ENCODE assay signal across 8 cellular contexts in genomic region chr6:42428326-42429041, GRCh38.
DNase-seq lines count a peak whose midpoint lies in the region; TF ChIP-seq lines count a peak whose summit lies in the region.

No MANE protein-coding gene starts in this region.

- CTCF ChIA-PET in RWPE1 (lab: Yijun Ruan, JAX): interaction anchor here (0.5 to 1.3 kb wide), 2 partner anchors 10 to 30 kb away, joined by 3 to 4 read pairs; no protein-coding TSS in a partner anchor

- H3K4me1 ChIP-seq in effector memory CD4-positive, alpha-beta T cell (ENCODE audit: control insufficient read depth, insufficient read depth, low read length, poor library complexity, severe bottlenecking): peaks cover 30% of the 10 kb centered on the region
- H3K4me1 ChIP-seq in parathyroid adenoma: peaks cover 12% of the 10 kb centered on the region

- peak overlapping the region; percentile 20 for H2AFZ ChIP-seq in parathyroid adenoma

- H3K27ac ChIP-seq in RWPE1 (peak overlapping the region; percentile 54), parathyroid adenoma (no peak overlapping the region)
- H3K27ac ChIP-seq in effector memory CD4-positive, alpha-beta T cell (ENCODE audit: insufficient read depth, low read length, poor library complexity, severe bottlenecking): peak overlapping the region; percentile 65

- POLR2A ChIA-PET in RWPE1 (lab: Yijun Ruan, JAX; ENCODE audit: low non-redundant PET): no interaction called here

- H3K4me2 ChIP-seq in parathyroid adenoma (ENCODE audit: low read length): no peak overlapping the region

- in situ Hi-C loops in GM13976 (cut with MboI; ENCODE audit: low sequenced_read_pairs, unreplicated experiment): no loop called here

- no peak overlapping the region for H3K4me3 ChIP-seq in effector memory CD4-positive, alpha-beta T cell (ENCODE audit: insufficient read depth, low read depth, low read length, poor library complexity, severe bottlenecking)
- no peak overlapping the region for H3K4me3 ChIP-seq in parathyroid adenoma (ENCODE audit: low read depth, low read length)

- TF ChIP-seq CTCF in GM13976 (IDR thresholded peaks at IDR 0.05; ENCODE audit: borderline replicate concordance, control extremely low read depth, extremely low read depth, insufficient read depth, missing control alignments) (no peak), RWPE1 (conservative IDR thresholded peaks at IDR 0.05; ENCODE audit: low read depth) (no peak), parathyroid adenoma (IDR thresholded peaks at IDR 0.05) (no peak)

- H3K36me3 ChIP-seq in effector memory CD4-positive, alpha-beta T cell (ENCODE audit: control insufficient read depth, insufficient read depth, low read length): no peaks in the 10 kb centered on the region
- H3K36me3 ChIP-seq in parathyroid adenoma (ENCODE audit: control insufficient read depth, insufficient read depth, low read length): no peaks in the 10 kb centered on the region

- peaks cover 34% of the 10 kb centered on the region for H3K79me2 ChIP-seq in parathyroid adenoma

- DNase-seq in GM13976 (ENCODE audit: low spot score) (peak; percentile 83), RWPE1 (ENCODE audit: low spot score) (no peak), AG08396 (ENCODE audit: low spot score) (no peak), NCI-H187 (lab: John Stamatoyannopoulos, UW) (no peak), NCI-H748 (lab: John Stamatoyannopoulos, UW; ENCODE audit: unreplicated experiment) (no peak), iPS-NIHi11 (ENCODE audit: low spot score) (no peak)
- DNase-seq in effector memory CD4-positive, alpha-beta T cell: peak in 1 of 3 donors; percentile 43

- H3K27me3 ChIP-seq in effector memory CD4-positive, alpha-beta T cell (replicated peaks; ENCODE audit: control insufficient read depth, insufficient read depth, low read length, poor library complexity, severe bottlenecking): no peaks in the 10 kb centered on the region
- H3K27me3 ChIP-seq in parathyroid adenoma (ENCODE audit: control insufficient read depth, insufficient read depth, low read length): no peaks in the 10 kb centered on the region

- no peak overlapping the region for H3K9ac ChIP-seq in parathyroid adenoma

- H3K9me3 ChIP-seq in effector memory CD4-positive, alpha-beta T cell (ENCODE audit: control insufficient read depth, low read length): no peaks in the 10 kb centered on the region
- no peaks in the 10 kb centered on the region for H3K9me3 ChIP-seq in parathyroid adenoma (ENCODE audit: control insufficient read depth, low read length)
